ENCODE assay signal across 15 cellular contexts in genomic region chr12:69880566-69880965, GRCh38. TPM values are rescaled to one million over a fixed set of nuclear protein-coding genes. Genes with fewer than 3 reads are reported as not detected.
DNase-seq lines count a peak whose midpoint lies in the region; ATAC-seq, FAIRE-seq and TF ChIP-seq lines count a peak whose summit lies in the region.
"Had no signal": no experiment of that assay in that cellular context is flagged by ENCODE, and none has a peak within 500 bp of the region (broad histone marks: within the 10 kb centered on the region; RNA-seq: fewer than 3 reads in every experiment).

No MANE protein-coding gene starts in this region.

- TF ChIP-seq RAD21 in HCT116 (IDR thresholded peaks at IDR 0.05; ENCODE audit: low read depth), result peak; percentile 33; the same call in 1 of the 2 replicates

- H3K4me3 ChIP-seq in HCT116 (replicated peaks in 1 of 2; ENCODE audit: low read depth in 1 of 2, low read length in 2 of 2) (no peak overlapping the region), fibroblast of mammary gland (ENCODE audit: control insufficient read depth, low read depth, low read length) (no peak overlapping the region), testis (no peak overlapping the region), kidney (ENCODE audit: low read length in 2 of 2) (no peak overlapping the region)
- H3K4me3 ChIP-seq: SK-N-MC had no signal

- in situ Hi-C loops in ACHN (cut with HindIII; ENCODE audit: low pct_ligation_motif_present, low pct_unique_long_range_greater_than_20kb, low sequenced_read_pairs), result loop anchor here (25.0 kb wide), 2 partner anchors 682 to 832 kb away; no protein-coding TSS in a partner anchor
- in situ Hi-C loops in SK-MEL-5 (cut with HindIII; ENCODE audit: low pct_unique_long_range_greater_than_20kb, low sequenced_read_pairs), result loop anchor here (25.0 kb wide), 1 partner anchor 707 kb away; no protein-coding TSS in a partner anchor

- no peaks in the 10 kb centered on the region for H3K79me2 ChIP-seq in HCT116 (ENCODE audit: insufficient read depth, low read length)

- DNase-seq in ACHN (peak; percentile 18), HCT116 (ENCODE audit: low read depth, low spot score) (peak; percentile 22), SK-MEL-5 (ENCODE audit: low read depth, low spot score) (peak; percentile 24), fibroblast of mammary gland (ENCODE audit: low read depth) (peak; percentile 36), testis (no peak), kidney (no peak)
- DNase-seq: activated CD4-positive, alpha-beta T cell treated with anti-CD3 and anti-CD28 coated beads for 36 hours; C1 segment of cervical spinal cord; kidney glomerular epithelial cell had no signal

- H3K9ac ChIP-seq in HCT116 (ENCODE audit: low read length), result no peak overlapping the region
- no peak overlapping the region for H3K9ac ChIP-seq in kidney (ENCODE audit: low read length in 2 of 2)

- H4K20me1 ChIP-seq in HCT116 (ENCODE audit: insufficient read depth), result no peaks in the 10 kb centered on the region

- CTCF ChIA-PET in HCT116 (lab: Charles Lee), result interaction anchor here (1.1 to 2.7 kb wide), 5 partner anchors 587 to 848 kb away, joined by 3 to 28 read pairs (median 9); no protein-coding TSS in a partner anchor

- intact Hi-C loops in HCT116 (cut with micrococcal nuclease) (no loop called here), testis (cut with DNase I; ENCODE audit: low total_unique reads) (no loop called here), kidney (cut with DNase I) (loop anchor here (10.0 kb wide), 1 partner anchor 854 kb away; no protein-coding TSS in a partner anchor)

- H3K27ac ChIP-seq in HCT116 (ENCODE audit: low read depth, low read length) (no peak overlapping the region), testis (no peak overlapping the region), kidney (ENCODE audit: low read depth in 2 of 2, low read length in 2 of 2) (no peak overlapping the region)
- H3K27ac ChIP-seq: SK-N-MC had no signal

- POLR2A ChIA-PET in HCT116 (lab: Charles Lee), result no interaction called here

- ATAC-seq in HCT116 (no peak), HG02973 (IDR thresholded peaks at IDR 0.05; ENCODE audit: unreplicated experiment) (no peak), GM18505 (IDR thresholded peaks at IDR 0.05; ENCODE audit: unreplicated experiment) (no peak)
- ATAC-seq: activated CD4-positive, alpha-beta T cell treated with anti-CD3 and anti-CD28 coated beads for 36 hours had no signal

- no TSS peak for BruUV-seq in HCT116 (replicated peaks; lab: Mats Ljungman, UMichigan)

- WGBS in testis, 2 donors, result 87 to 96% methylated on average over 4 of the region's 4 CpGs

- TF ChIP-seq CTCF in HCT116 (IDR thresholded peaks at IDR 0.05 in 2 of 3, conservative IDR thresholded peaks at IDR 0.05 in 1 of 3; ENCODE audit: borderline replicate concordance in 1 of 3, insufficient read depth in 1 of 3, low read depth in 2 of 3, low read length in 2 of 3), result peak in 2 of 3 experiments; percentile 25 to 35; a peak in 3 of 6 replicates
- TF ChIP-seq CTCF in fibroblast of mammary gland (conservative IDR thresholded peaks at IDR 0.05; ENCODE audit: control insufficient read depth, insufficient read depth, low read depth, low read length), result peak; percentile 6
- TF ChIP-seq CTCF in testis (IDR thresholded peaks at IDR 0.05), result no peak
- no peak for TF ChIP-seq CTCF in kidney (IDR thresholded peaks at IDR 0.05; ENCODE audit: borderline replicate concordance, extremely low read depth, insufficient read depth)

- H3K4me1 ChIP-seq in HCT116 (ENCODE audit: control insufficient read depth in 1 of 2, insufficient read depth in 2 of 2, low read length in 2 of 2), result peaks cover 0 to 8% of the 10 kb centered on the region in 2 experiments; a peak in 2 of 4 replicates
- H3K4me1 ChIP-seq in testis, result no peaks in the 10 kb centered on the region
- H3K4me1 ChIP-seq in kidney (ENCODE audit: control insufficient read depth in 1 of 2, insufficient read depth in 1 of 2, low read depth in 1 of 2, low read length in 2 of 2), result peaks cover 6% of the 10 kb centered on the region in 2 donors

- H3K9me3 ChIP-seq in HCT116 (ENCODE audit: control insufficient read depth in 1 of 2, insufficient read depth in 1 of 2, low read depth in 1 of 2, low read length in 2 of 2), result no peaks in the 10 kb centered on the region
- no peaks in the 10 kb centered on the region for H3K9me3 ChIP-seq in testis
- H3K9me3 ChIP-seq in kidney (ENCODE audit: control insufficient read depth in 1 of 2, low read length in 2 of 2), result no peaks in the 10 kb centered on the region

- H2AFZ ChIP-seq in HCT116 (ENCODE audit: low read depth, low read length, poor library complexity, severe bottlenecking), result no peak overlapping the region

- no peaks in the 10 kb centered on the region for H3K9me2 ChIP-seq in HCT116 (ENCODE audit: insufficient read depth)

- H3K36me3 ChIP-seq in HCT116 (ENCODE audit: control insufficient read depth in 1 of 2, insufficient read depth in 2 of 2, low read length in 2 of 2) (no peaks in the 10 kb centered on the region), testis (ENCODE audit: low read depth, missing control alignments) (no peaks in the 10 kb centered on the region), kidney (ENCODE audit: control insufficient read depth in 1 of 2, insufficient read depth in 2 of 2, low read length in 2 of 2) (no peaks in the 10 kb centered on the region)

- no peak overlapping the region for H3K4me2 ChIP-seq in HCT116 (ENCODE audit: low read length)

- TF ChIP-seq POLR2A in HCT116 (IDR thresholded peaks at IDR 0.05; ENCODE audit: borderline replicate concordance, extremely low read depth, insufficient read depth, insufficient read length) (no peak), testis (IDR thresholded peaks at IDR 0.05) (no peak), GM18505 (IDR thresholded peaks at IDR 0.05; ENCODE audit: borderline replicate concordance, extremely low read depth, insufficient read depth, insufficient read length) (no peak)

- H3K27me3 ChIP-seq in HCT116 (ENCODE audit: insufficient read depth, low read length) (no peaks in the 10 kb centered on the region), testis (no peaks in the 10 kb centered on the region)

- RAD21 ChIA-PET in HCT116 (lab: Charles Lee; ENCODE audit: low non-redundant PET in 1 of 2, low total read pairs in 2 of 2, uncharacterized antibody in 2 of 2, unreplicated experiment in 2 of 2), result no interaction called here

- no peak for FAIRE-seq in kidney (lab: Jason Lieb, UNC)
- FAIRE-seq: HTR-8/SVneo, urothelium cell line had no signal

TF ChIP-seq in HCT116, 20 proteins besides CTCF, POLR2A, EP300 and RAD21 (continues in another document):
- no peak for TF ChIP-seq MAX (IDR thresholded peaks at IDR 0.05)
- no peak for TF ChIP-seq YY1 (IDR thresholded peaks at IDR 0.05; ENCODE audit: extremely low read depth, insufficient replicate concordance, low read depth, low read length)
- no peak for TF ChIP-seq ATF3 (IDR thresholded peaks at IDR 0.05)
- TF ChIP-seq ELF1 (IDR thresholded peaks at IDR 0.05; ENCODE audit: borderline replicate concordance, low read depth), result no peak
- TF ChIP-seq ZNF274 (IDR thresholded peaks at IDR 0.05; ENCODE audit: low read depth, low read length), result no peak
- TF ChIP-seq SP1 (IDR thresholded peaks at IDR 0.05; ENCODE audit: low read depth), result no peak
- TF ChIP-seq EZH2phosphoT487 (IDR thresholded peaks at IDR 0.05; ENCODE audit: borderline replicate concordance), result no peak
- no peak for TF ChIP-seq ZBTB33 (IDR thresholded peaks at IDR 0.05; ENCODE audit: extremely low read depth, insufficient replicate concordance, low read length)
- TF ChIP-seq SRF (IDR thresholded peaks at IDR 0.05; ENCODE audit: low read depth), result no peak
- TF ChIP-seq SIN3A (IDR thresholded peaks at IDR 0.05; ENCODE audit: low read depth), result no peak
- no peak for TF ChIP-seq CBX3 (IDR thresholded peaks at IDR 0.05; ENCODE audit: low read depth)
- TF ChIP-seq CEBPB (IDR thresholded peaks at IDR 0.05; ENCODE audit: low read depth), result no peak

RNA-seq across cellular contexts. Expression of gene MYRFL, which starts 55.5 kb away (rescaled TPM):
- total RNA-seq in HCT116 (2021; ENCODE audit: unreplicated experiment), result 0.30 TPM
- 0.18 TPM in 1 of 2 replicates, not detected in the other for polyA plus RNA-seq in HCT116 (2012)
- not detected in 2 replicates for total RNA-seq in SK-MEL-5 (2014; rRNA removed; shearing (Covaris generic))
- polyA plus RNA-seq in SK-MEL-5 (2015; cell fraction: cytosol; rRNA removed), result not detected in 2 replicates
- polyA plus RNA-seq in SK-MEL-5 (2015; cell fraction: nucleus; rRNA removed), result not detected in 2 replicates
- 1 to 10 TPM in 1 of 2 donors, under 1 TPM in 1; 0.87 to 1.0 TPM for total RNA-seq in testis
- polyA plus RNA-seq in testis (ENCODE audit: insufficient read depth, low read depth, low replicate concordance), result 8.0 TPM
- 0.82 TPM for total RNA-seq in kidney
- polyA plus RNA-seq in kidney (ENCODE audit: insufficient read depth, low read depth, low replicate concordance), result 1.6 TPM
- total RNA-seq: activated CD4-positive, alpha-beta T cell treated with anti-CD3 and anti-CD28 coated beads for 36 hours had no signal
- polyA plus RNA-seq: neural cell had no signal

Comparison
In these comparisons a context has a peak if more than half of its experiments do, and no peak if none do; other contexts are left out.
1. DNase-seq: peak in ACHN (single experiment), HCT116 (single experiment), SK-MEL-5 (single experiment) and fibroblast of mammary gland (single experiment); none in testis (single experiment) and kidney (single experiment).
2. CTCF ChIP-seq: peak in HCT116 (2 of 3) and fibroblast of mammary gland (single experiment); none in testis (0 of 3) and kidney (single experiment).